9 cellular contexts compared by ENCODE assay signal in the genomic region with DNA sequence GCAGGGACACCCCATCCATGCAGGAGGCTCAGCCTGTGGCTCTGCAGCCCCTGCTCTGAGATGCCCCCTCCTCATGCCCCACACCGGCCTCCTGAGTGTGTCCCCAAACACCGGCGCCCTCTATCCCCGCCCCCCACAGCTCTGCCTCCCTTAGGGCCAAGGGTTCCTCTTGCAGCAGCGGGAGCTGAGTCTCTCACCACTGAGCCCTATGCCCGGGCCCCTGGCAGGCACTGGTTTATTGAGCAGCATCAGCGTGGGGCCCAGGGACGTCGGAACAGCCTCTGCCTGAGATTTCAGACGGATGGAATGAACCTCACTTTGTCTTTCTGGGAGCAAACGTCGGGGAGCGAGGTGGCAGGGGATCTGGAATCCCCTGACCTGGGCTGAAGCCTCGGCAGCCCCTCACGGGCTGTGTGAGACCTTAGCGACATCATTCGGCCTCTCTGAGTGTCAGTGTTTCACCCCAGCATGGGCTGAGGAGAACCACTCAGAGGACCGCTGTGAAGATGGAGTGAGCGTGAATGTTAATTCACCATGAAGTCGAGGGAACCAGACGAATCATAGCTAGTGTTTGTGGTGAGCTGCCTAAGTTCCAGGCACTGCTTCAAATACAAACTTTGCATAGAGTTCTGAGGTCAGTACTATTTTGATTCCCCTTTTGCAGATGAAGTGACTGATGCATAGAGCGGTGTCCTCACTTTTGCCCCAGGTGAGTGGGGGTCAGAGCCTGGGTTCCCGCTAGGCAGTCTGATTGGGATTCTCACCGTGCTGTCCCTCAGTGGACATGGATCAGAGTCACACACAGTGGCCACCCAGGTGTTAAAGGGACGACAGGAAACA. TPM values are rescaled to one million over a fixed set of nuclear protein-coding genes. Genes with fewer than 3 reads are reported as not detected.
A peak's percentile ranks its signal among the peaks of the same experiment; 100 is the strongest.
DNase-seq lines count a peak whose midpoint lies in the region; ATAC-seq and TF ChIP-seq lines count a peak whose summit lies in the region.
"Had no signal": no experiment of that assay in that cellular context is flagged by ENCODE, and none has a peak within 500 bp of the region (broad histone marks: within the 10 kb centered on the region; RNA-seq: fewer than 3 reads in every experiment).

No MANE protein-coding gene starts in this region.

- peak overlapping the region; percentile 53 for H3K27ac Mint-ChIP-seq in activated naive CD8-positive, alpha-beta T cell treated with anti-CD3 and anti-CD28 coated beads for 36 hours

- H3K27me3 Mint-ChIP-seq in activated naive CD8-positive, alpha-beta T cell treated with anti-CD3 and anti-CD28 coated beads for 36 hours, result peaks cover 55% of the 10 kb centered on the region

- no peaks in the 10 kb centered on the region for H3K9me3 ChIP-seq in sigmoid colon

- ATAC-seq in GM19351 (IDR thresholded peaks at IDR 0.05; ENCODE audit: unreplicated experiment) (peak; percentile 52), HG03025 (IDR thresholded peaks at IDR 0.05; ENCODE audit: low FRiP score, unreplicated experiment) (peak; percentile 39), Right ventricle myocardium superior (ENCODE audit: poor library complexity) (no peak)

- H3K27me3 ChIP-seq in sigmoid colon, result peaks cover 0 to 12% (median 0%) of the 10 kb centered on the region in 3 donors

- TF ChIP-seq EP300 in sigmoid colon (IDR thresholded peaks at IDR 0.05), result no peak

- no peak for TF ChIP-seq POLR2A in sigmoid colon (IDR thresholded peaks at IDR 0.05)

- H3K36me3 Mint-ChIP-seq in activated naive CD8-positive, alpha-beta T cell treated with anti-CD3 and anti-CD28 coated beads for 36 hours, result no peaks in the 10 kb centered on the region

- no peak for TF ChIP-seq CTCF in sigmoid colon (IDR thresholded peaks at IDR 0.05)

- H3K36me3 ChIP-seq in sigmoid colon, result no peaks in the 10 kb centered on the region

- WGBS in sigmoid colon, 2 donors, result 63 to 77% methylated on average over 25 of the region's 25 CpGs

- H3K4me1 ChIP-seq in sigmoid colon, result peaks cover 0 to 20% (median 18%) of the 10 kb centered on the region in 4 donors

- no peak overlapping the region for H3K4me3 Mint-ChIP-seq in activated naive CD8-positive, alpha-beta T cell treated with anti-CD3 and anti-CD28 coated beads for 36 hours

- no peaks in the 10 kb centered on the region for H3K9me3 Mint-ChIP-seq in activated naive CD8-positive, alpha-beta T cell treated with anti-CD3 and anti-CD28 coated beads for 36 hours

- no peak overlapping the region for H3K4me3 ChIP-seq in sigmoid colon

- intact Hi-C loops in sigmoid colon (cut with DNase I) (no loop called here), Right ventricle myocardium superior (cut with DNase I) (no loop called here)

- peaks cover 28% of the 10 kb centered on the region for H3K4me1 Mint-ChIP-seq in activated naive CD8-positive, alpha-beta T cell treated with anti-CD3 and anti-CD28 coated beads for 36 hours

- DNase-seq in ELR (ENCODE audit: low read depth) (peak; percentile 45), sigmoid colon (no peak), HPDE6-E6E7 (ENCODE audit: extremely low spot score) (no peak), pons (ENCODE audit: low spot score) (no peak), Right ventricle myocardium superior (no peak)
- no peak for DNase-seq in activated naive CD8-positive, alpha-beta T cell treated with anti-CD3 and anti-CD28 coated beads for 36 hours
- DNase-seq: caudate nucleus had no signal

- H3K27ac ChIP-seq in sigmoid colon, result no peak overlapping the region

RNA-seq across cellular contexts. Expression of a gene that starts 5.3 kb away (rescaled TPM):
- 1 to 10 TPM; 1.5 to 1.6 TPM for total RNA-seq in activated naive CD8-positive, alpha-beta T cell treated with anti-CD3 and anti-CD28 coated beads for 36 hours
- total RNA-seq in sigmoid colon (1 to 10 TPM in 3 of 4 donors, not detected in 1; 1.1 to 8.3 (median 1.4) TPM), Right ventricle myocardium superior (2.3 TPM)
- 1 to 10 TPM in 2 of 3 donors, under 1 TPM in 1; 0.60 to 8.1 (median 1.4) TPM for polyA plus RNA-seq in sigmoid colon

RNA-seq across cellular contexts. Expression of a gene that starts 43.2 kb away (rescaled TPM):
- total RNA-seq in activated naive CD8-positive, alpha-beta T cell treated with anti-CD3 and anti-CD28 coated beads for 36 hours, result 10 to 100 TPM; 49.4 to 51.0 TPM
- total RNA-seq in sigmoid colon, result 10 to 100 TPM; 23.2 to 38.8 (median 28.9) TPM
- 10 to 100 TPM; 13.8 to 23.7 (median 16.0) TPM for polyA plus RNA-seq in sigmoid colon
- 21.8 TPM for total RNA-seq in Right ventricle myocardium superior

RNA-seq across cellular contexts. Expression of a gene that starts 43.3 kb away (rescaled TPM):
- total RNA-seq in activated naive CD8-positive, alpha-beta T cell treated with anti-CD3 and anti-CD28 coated beads for 36 hours, result 100 to 1,000 TPM; 524 to 548 TPM
- 100 to 1,000 TPM; 700 to 868 (median 716) TPM for total RNA-seq in sigmoid colon
- 1,000 to 10,000 TPM; 1,379 to 1,922 (median 1,756) TPM for polyA plus RNA-seq in sigmoid colon
- 2,159 TPM for total RNA-seq in Right ventricle myocardium superior
